1 cellular context compared by ENCODE assay signal in the genomic region with DNA sequence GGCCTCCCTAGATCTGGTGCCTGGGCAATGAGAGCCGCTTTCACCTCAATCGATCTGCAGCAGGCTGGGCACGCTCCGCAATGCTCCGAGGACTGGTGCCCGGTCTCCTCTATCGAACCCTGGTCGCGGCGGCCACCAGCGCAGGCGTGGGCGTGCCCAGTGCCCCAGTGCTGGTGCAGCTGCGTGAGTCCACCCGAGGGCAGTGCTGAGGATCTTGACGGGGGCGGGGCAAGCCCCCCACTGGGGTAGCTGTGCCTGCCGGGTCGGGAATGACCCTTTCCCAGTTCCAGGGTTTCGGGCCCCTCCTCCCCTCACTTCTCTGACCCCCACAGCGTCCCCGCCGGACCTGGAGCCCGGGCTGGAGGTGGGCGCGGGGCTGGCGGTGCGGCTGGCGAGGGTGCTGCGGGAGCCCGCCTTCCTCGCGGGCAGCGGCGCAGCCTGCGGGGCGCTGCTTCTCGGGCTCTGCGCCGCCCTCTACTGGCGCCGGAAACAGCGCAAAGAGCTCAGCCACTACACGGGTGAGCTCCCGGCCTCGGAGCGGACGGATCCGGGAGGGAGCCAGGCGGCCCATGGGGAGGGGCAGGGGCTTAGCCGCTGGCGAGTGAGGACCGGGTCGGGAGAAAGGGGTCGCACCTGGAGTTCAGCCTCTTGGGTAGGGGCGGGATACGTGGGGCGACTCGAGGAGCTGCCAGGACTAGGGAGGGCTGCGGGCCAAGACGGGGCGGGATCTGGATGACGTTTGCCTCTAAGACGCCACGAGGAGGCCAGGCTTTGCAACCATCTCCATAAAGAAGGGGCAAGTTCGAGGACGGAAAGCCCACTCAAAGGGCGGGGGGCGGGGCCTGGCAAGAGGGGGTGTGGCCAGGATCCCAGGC.
TF ChIP-seq lines count a peak whose summit lies in the region.

No MANE protein-coding gene starts in this region.

TF ChIP-seq in GM23338, 12 proteins besides CTCF, POLR2A, EP300 and RAD21:
- TF ChIP-seq, protein P1, sequence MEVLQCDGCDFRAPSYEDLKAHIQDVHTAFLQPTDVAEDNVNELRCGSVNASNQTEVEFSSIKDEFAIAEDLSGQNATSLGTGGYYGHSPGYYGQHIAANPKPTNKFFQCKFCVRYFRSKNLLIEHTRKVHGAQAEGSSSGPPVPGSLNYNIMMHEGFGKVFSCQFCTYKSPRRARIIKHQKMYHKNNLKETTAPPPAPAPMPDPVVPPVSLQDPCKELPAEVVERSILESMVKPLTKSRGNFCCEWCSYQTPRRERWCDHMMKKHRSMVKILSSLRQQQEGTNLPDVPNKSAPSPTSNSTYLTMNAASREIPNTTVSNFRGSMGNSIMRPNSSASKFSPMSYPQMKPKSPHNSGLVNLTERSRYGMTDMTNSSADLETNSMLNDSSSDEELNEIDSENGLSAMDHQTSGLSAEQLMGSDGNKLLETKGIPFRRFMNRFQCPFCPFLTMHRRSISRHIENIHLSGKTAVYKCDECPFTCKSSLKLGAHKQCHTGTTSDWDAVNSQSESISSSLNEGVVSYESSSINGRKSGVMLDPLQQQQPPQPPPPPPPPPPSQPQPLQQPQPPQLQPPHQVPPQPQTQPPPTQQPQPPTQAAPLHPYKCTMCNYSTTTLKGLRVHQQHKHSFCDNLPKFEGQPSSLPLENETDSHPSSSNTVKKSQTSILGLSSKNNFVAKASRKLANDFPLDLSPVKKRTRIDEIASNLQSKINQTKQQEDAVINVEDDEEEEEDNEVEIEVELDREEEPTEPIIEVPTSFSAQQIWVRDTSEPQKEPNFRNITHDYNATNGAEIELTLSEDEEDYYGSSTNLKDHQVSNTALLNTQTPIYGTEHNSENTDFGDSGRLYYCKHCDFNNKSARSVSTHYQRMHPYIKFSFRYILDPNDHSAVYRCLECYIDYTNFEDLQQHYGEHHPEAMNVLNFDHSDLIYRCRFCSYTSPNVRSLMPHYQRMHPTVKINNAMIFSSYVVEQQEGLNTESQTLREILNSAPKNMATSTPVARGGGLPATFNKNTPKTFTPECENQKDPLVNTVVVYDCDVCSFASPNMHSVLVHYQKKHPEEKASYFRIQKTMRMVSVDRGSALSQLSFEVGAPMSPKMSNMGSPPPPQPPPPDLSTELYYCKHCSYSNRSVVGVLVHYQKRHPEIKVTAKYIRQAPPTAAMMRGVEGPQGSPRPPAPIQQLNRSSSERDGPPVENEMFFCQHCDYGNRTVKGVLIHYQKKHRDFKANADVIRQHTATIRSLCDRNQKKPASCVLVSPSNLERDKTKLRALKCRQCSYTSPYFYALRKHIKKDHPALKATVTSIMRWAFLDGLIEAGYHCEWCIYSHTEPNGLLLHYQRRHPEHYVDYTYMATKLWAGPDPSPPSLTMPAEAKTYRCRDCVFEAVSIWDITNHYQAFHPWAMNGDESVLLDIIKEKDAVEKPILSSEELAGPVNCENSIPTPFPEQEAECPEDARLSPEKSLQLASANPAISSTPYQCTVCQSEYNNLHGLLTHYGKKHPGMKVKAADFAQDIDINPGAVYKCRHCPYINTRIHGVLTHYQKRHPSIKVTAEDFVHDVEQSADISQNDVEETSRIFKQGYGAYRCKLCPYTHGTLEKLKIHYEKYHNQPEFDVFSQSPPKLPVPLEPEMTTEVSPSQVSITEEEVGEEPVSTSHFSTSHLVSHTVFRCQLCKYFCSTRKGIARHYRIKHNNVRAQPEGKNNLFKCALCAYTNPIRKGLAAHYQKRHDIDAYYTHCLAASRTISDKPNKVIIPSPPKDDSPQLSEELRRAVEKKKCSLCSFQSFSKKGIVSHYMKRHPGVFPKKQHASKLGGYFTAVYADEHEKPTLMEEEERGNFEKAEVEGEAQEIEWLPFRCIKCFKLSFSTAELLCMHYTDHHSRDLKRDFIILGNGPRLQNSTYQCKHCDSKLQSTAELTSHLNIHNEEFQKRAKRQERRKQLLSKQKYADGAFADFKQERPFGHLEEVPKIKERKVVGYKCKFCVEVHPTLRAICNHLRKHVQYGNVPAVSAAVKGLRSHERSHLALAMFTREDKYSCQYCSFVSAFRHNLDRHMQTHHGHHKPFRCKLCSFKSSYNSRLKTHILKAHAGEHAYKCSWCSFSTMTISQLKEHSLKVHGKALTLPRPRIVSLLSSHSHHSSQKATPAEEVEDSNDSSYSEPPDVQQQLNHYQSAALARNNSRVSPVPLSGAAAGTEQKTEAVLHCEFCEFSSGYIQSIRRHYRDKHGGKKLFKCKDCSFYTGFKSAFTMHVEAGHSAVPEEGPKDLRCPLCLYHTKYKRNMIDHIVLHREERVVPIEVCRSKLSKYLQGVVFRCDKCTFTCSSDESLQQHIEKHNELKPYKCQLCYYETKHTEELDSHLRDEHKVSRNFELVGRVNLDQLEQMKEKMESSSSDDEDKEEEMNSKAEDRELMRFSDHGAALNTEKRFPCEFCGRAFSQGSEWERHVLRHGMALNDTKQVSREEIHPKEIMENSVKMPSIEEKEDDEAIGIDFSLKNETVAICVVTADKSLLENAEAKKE (CRISPR knock-in tag; IDR thresholded peaks at IDR 0.05): no peak
- peak; percentile 32 for TF ChIP-seq EZH2 (IDR thresholded peaks at IDR 0.05; ENCODE audit: low read depth, unreplicated experiment)
- peak; percentile 43 for TF ChIP-seq CREB1 (CRISPR knock-in tag; IDR thresholded peaks at IDR 0.05; ENCODE audit: low read depth)
- TF ChIP-seq ZNF331 (CRISPR knock-in tag; IDR thresholded peaks at IDR 0.05; ENCODE audit: low read depth): no peak
- no peak for TF ChIP-seq EZH2phosphoT487 (IDR thresholded peaks at IDR 0.05; ENCODE audit: unreplicated experiment)
- TF ChIP-seq, protein P2, sequence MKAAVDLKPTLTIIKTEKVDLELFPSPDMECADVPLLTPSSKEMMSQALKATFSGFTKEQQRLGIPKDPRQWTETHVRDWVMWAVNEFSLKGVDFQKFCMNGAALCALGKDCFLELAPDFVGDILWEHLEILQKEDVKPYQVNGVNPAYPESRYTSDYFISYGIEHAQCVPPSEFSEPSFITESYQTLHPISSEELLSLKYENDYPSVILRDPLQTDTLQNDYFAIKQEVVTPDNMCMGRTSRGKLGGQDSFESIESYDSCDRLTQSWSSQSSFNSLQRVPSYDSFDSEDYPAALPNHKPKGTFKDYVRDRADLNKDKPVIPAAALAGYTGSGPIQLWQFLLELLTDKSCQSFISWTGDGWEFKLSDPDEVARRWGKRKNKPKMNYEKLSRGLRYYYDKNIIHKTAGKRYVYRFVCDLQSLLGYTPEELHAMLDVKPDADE (IDR thresholded peaks at IDR 0.05): no peak; the same call in 1 of the 2 replicates
- TF ChIP-seq STAT1 (IDR thresholded peaks at IDR 0.05; ENCODE audit: unreplicated experiment): no peak
- TF ChIP-seq NANOG (IDR thresholded peaks at IDR 0.05; ENCODE audit: borderline replicate concordance): no peak
- no peak for TF ChIP-seq ZNF114 (CRISPR knock-in tag; IDR thresholded peaks at IDR 0.05)
- peak; percentile 62 for TF ChIP-seq POLR2AphosphoS5 (IDR thresholded peaks at IDR 0.05; ENCODE audit: low read depth)
- TF ChIP-seq, protein P3, sequence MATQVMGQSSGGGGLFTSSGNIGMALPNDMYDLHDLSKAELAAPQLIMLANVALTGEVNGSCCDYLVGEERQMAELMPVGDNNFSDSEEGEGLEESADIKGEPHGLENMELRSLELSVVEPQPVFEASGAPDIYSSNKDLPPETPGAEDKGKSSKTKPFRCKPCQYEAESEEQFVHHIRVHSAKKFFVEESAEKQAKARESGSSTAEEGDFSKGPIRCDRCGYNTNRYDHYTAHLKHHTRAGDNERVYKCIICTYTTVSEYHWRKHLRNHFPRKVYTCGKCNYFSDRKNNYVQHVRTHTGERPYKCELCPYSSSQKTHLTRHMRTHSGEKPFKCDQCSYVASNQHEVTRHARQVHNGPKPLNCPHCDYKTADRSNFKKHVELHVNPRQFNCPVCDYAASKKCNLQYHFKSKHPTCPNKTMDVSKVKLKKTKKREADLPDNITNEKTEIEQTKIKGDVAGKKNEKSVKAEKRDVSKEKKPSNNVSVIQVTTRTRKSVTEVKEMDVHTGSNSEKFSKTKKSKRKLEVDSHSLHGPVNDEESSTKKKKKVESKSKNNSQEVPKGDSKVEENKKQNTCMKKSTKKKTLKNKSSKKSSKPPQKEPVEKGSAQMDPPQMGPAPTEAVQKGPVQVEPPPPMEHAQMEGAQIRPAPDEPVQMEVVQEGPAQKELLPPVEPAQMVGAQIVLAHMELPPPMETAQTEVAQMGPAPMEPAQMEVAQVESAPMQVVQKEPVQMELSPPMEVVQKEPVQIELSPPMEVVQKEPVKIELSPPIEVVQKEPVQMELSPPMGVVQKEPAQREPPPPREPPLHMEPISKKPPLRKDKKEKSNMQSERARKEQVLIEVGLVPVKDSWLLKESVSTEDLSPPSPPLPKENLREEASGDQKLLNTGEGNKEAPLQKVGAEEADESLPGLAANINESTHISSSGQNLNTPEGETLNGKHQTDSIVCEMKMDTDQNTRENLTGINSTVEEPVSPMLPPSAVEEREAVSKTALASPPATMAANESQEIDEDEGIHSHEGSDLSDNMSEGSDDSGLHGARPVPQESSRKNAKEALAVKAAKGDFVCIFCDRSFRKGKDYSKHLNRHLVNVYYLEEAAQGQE (IDR thresholded peaks at IDR 0.05; ENCODE audit: unreplicated experiment): no peak
- TF ChIP-seq JUNB (IDR thresholded peaks at IDR 0.05; ENCODE audit: unreplicated experiment): no peak
